Comparison of ENCODE assay signal across 24 cellular contexts in genomic region chr2:238561230-238561629, GRCh38.
DNase-seq lines count a peak whose midpoint lies in the region; ATAC-seq, FAIRE-seq and TF ChIP-seq lines count a peak whose summit lies in the region.
"Had no signal": no experiment of that assay in that cellular context is flagged by ENCODE, and none has a peak within 500 bp of the region (broad histone marks: within the 10 kb centered on the region; RNA-seq: fewer than 3 reads in every experiment).

No MANE protein-coding gene starts in this region.

- peaks cover 18% of the 10 kb centered on the region for H3K4me1 ChIP-seq in PC-3 (ENCODE audit: insufficient read depth, low read length)
- H3K4me1 ChIP-seq: HAP-1, psoas muscle had no signal

- peak; percentile 5 for DNase-seq in AG10803 (ENCODE audit: low read depth)
- DNase-seq in GM04504 (ENCODE audit: low read depth) = peak; percentile 3
- peak; percentile 80 for DNase-seq in PC-3
- DNase-seq in bronchial epithelial cell (ENCODE audit: low read depth) = peak; percentile 29
- DNase-seq in medulla oblongata (ENCODE audit: extremely low spot score) = no peak
- DNase-seq in NCI-H128 (lab: John Stamatoyannopoulos, UW; ENCODE audit: unreplicated experiment) = no peak
- no peak for DNase-seq in activated CD8-positive, alpha-beta memory T cell treated with anti-CD3 and anti-CD28 coated beads for 24 hours
- DNase-seq: activated CD4-positive, alpha-beta T cell treated with anti-CD3 and anti-CD28 coated beads, Interleukin-2, amount 50 U/mL, for 48 hours; activated naive CD4-positive, alpha-beta T cell treated with Interleukin-2 at 50 U/mL for 16 hours; activated T-cell treated with anti-CD3 and anti-CD28 coated beads, Interleukin-2, amount 50 U/mL, for 72 hours; Calu3; heart left ventricle; naive thymus-derived CD8-positive, alpha-beta T cell; occipital lobe; sigmoid colon; substantia nigra had no signal

- intact Hi-C loops in PC-3 (cut with micrococcal nuclease) = loop anchor here (1.0 kb wide), 3 partner anchors 36 to 224 kb away; no protein-coding TSS in a partner anchor

- H4K20me1 ChIP-seq in PC-3 (ENCODE audit: low read length) = no peaks in the 10 kb centered on the region

- peak; percentile 89 for ATAC-seq in PC-3
- ATAC-seq: activated CD4-positive, CD25-positive, alpha-beta regulatory T cell treated with anti-CD3 and anti-CD28 coated beads, Interleukin-2, amount 50 U/mL, for 24 hours; activated T-cell treated with anti-CD3 and anti-CD28 coated beads, Interleukin-2, amount 50 U/mL, for 72 hours; heart left ventricle; naive thymus-derived CD8-positive, alpha-beta T cell; psoas muscle; stimulated activated memory B cell treated with anti-CD40 and anti-IgM and Interleukin-4, amounts not matched to agents 10 μg/mL and 1 μg/mL and 100 μg/mL, for 72 hours had no signal

- H3K9me3 ChIP-seq in PC-3 (ENCODE audit: low read length) = no peaks in the 10 kb centered on the region
- H3K9me3 ChIP-seq: esophagus muscularis mucosa, HAP-1, heart left ventricle, psoas muscle, sigmoid colon had no signal

- H3K9ac ChIP-seq in PC-3 (ENCODE audit: low read length) = no peak overlapping the region

- no peak overlapping the region for H2AFZ ChIP-seq in PC-3 (ENCODE audit: low read length)

- no TSS peak for BruUV-seq in PC-3 (replicated peaks; lab: Mats Ljungman, UMichigan)

- peak overlapping the region; percentile 62 for H3K27ac ChIP-seq in PC-3 (ENCODE audit: low read length)
- H3K27ac ChIP-seq: esophagus muscularis mucosa, heart left ventricle, psoas muscle, sigmoid colon had no signal

- H3K36me3 ChIP-seq in PC-3 (ENCODE audit: low read depth, low read length) (no peaks in the 10 kb centered on the region), bronchial epithelial cell (ENCODE audit: control insufficient read depth, insufficient read depth, low read length) (no peaks in the 10 kb centered on the region)
- H3K36me3 ChIP-seq: esophagus muscularis mucosa, HAP-1, heart left ventricle, sigmoid colon had no signal

- no peaks in the 10 kb centered on the region for H3K79me2 ChIP-seq in PC-3 (ENCODE audit: low read length)

- H3K27me3 ChIP-seq in PC-3 (ENCODE audit: low read length) = no peaks in the 10 kb centered on the region
- H3K27me3 ChIP-seq in bronchial epithelial cell (ENCODE audit: control insufficient read depth, insufficient read depth, low read length) = no peaks in the 10 kb centered on the region
- H3K27me3 ChIP-seq: esophagus muscularis mucosa, sigmoid colon had no signal

- TF ChIP-seq CTCF in AG10803 (conservative IDR thresholded peaks at IDR 0.05; ENCODE audit: low read length) = no peak
- TF ChIP-seq CTCF in PC-3 (conservative IDR thresholded peaks at IDR 0.05; ENCODE audit: low read depth, low read length) = no peak
- no peak for TF ChIP-seq CTCF in bronchial epithelial cell (IDR thresholded peaks at IDR 0.05; ENCODE audit: insufficient read depth, low read length, severe bottlenecking)

- H3K9me2 ChIP-seq in PC-3 (replicated peaks; ENCODE audit: low read length) = no peaks in the 10 kb centered on the region

- H3K4me3 ChIP-seq in AG10803 (ENCODE audit: low read length) (no peak overlapping the region), PC-3 (ENCODE audit: low read length) (no peak overlapping the region), bronchial epithelial cell (ENCODE audit: low read depth, low read length) (no peak overlapping the region)
- H3K4me3 ChIP-seq: esophagus muscularis mucosa, HAP-1, heart left ventricle, psoas muscle, sigmoid colon had no signal

- H3F3A ChIP-seq in PC-3 (ENCODE audit: low read length, unreplicated experiment) = no peaks in the 10 kb centered on the region

- CTCF ChIA-PET in PC-3 (lab: Charles Lee) = interaction anchor here (0.7 kb wide), 1 partner anchor 37 kb away, joined by 4 read pairs; no protein-coding TSS in a partner anchor

- POLR2A ChIA-PET in PC-3 (lab: Charles Lee; ENCODE audit: unreplicated experiment) = interaction anchor here (0.5 kb wide), 1 partner anchor 338 kb away, joined by 3 read pairs; no protein-coding TSS in a partner anchor

- peak overlapping the region; percentile 61 for H3K4me2 ChIP-seq in PC-3 (ENCODE audit: low read length)

- FAIRE-seq in bronchial epithelial cell (lab: Jason Lieb, UNC) = no peak
- FAIRE-seq: GM12892, kidney, TTC549 had no signal

Comparison
In these comparisons a context has a peak if more than half of its experiments do, and no peak if none do; other contexts are left out.
1. DNase-seq: peak in AG10803 (single experiment), GM04504 (single experiment), PC-3 (single experiment) and bronchial epithelial cell (single experiment); none in medulla oblongata (single experiment), NCI-H128 (single experiment) and activated CD8-positive, alpha-beta memory T cell treated with anti-CD3 and anti-CD28 coated beads for 24 hours (single experiment).